Comparison of ENCODE assay signal across 10 cellular contexts in genomic region chr22:44180706-44181032, GRCh38. TPM values are rescaled to one million over a fixed set of nuclear protein-coding genes. Genes with fewer than 3 reads are reported as not detected.
A peak's percentile ranks its signal among the peaks of the same experiment; 100 is the strongest.
DNase-seq lines count a peak whose midpoint lies in the region; ATAC-seq, FAIRE-seq and TF ChIP-seq lines count a peak whose summit lies in the region.
"Had no signal": no experiment of that assay in that cellular context is flagged by ENCODE, and none has a peak within 500 bp of the region (broad histone marks: within the 10 kb centered on the region; RNA-seq: fewer than 3 reads in every experiment).

TSS of gene PARVG (plus strand) at chr22:44180925. CDS start at chr22:44183330, 2,405 bp downstream.

- peak; percentile 91 for FAIRE-seq in GM18507 (lab: Jason Lieb, UNC)

- H3K9me3 Mint-ChIP-seq in type B pancreatic cell: no peaks in the 10 kb centered on the region

- TF ChIP-seq CTCF in type B pancreatic cell (conservative IDR thresholded peaks at IDR 0.05) (no peak), foreskin fibroblast (IDR thresholded peaks at IDR 0.05; ENCODE audit: low read depth, low read length) (no peak)

- H3K27ac ChIP-seq in layer of hippocampus (ENCODE audit: low read depth, low read length): peak within 1 kb of the TSS; percentile 73
- H3K27ac ChIP-seq: KMS-11 had no signal

- H3K4me3 ChIP-seq in foreskin fibroblast (ENCODE audit: low read depth in 1 of 2, low read length in 2 of 2): no peak within 1 kb of the TSS

- no peak within 1 kb of the TSS for H3K27ac Mint-ChIP-seq in type B pancreatic cell

- H3K27me3 ChIP-seq in layer of hippocampus (ENCODE audit: control insufficient read depth, insufficient read depth, low read length): peaks cover 2% of the 10 kb centered on the region

- H3K4me3 Mint-ChIP-seq in type B pancreatic cell: peak within 1 kb of the TSS; percentile 7

- H3K36me3 Mint-ChIP-seq in type B pancreatic cell: peaks cover 3% of the 10 kb centered on the region

- H3K4me1 Mint-ChIP-seq in type B pancreatic cell (ENCODE audit: unreplicated experiment): peaks cover 12% of the 10 kb centered on the region

- peaks cover 22% of the 10 kb centered on the region for H3K27me3 Mint-ChIP-seq in type B pancreatic cell

- peak; percentile 68 for DNase-seq in GM18507 (ENCODE audit: extremely low spot score, insufficient read length, low read depth)
- DNase-seq in activated CD4-positive, alpha-beta T cell treated with anti-CD3 and anti-CD28 coated beads, Interleukin-2, amount 50 U/mL, for 1 hour: peak; percentile 48
- DNase-seq in type B pancreatic cell (ENCODE audit: extremely low spot score, unreplicated experiment): no peak
- DNase-seq in foreskin fibroblast: no peak

- ATAC-seq in HG03175 (IDR thresholded peaks at IDR 0.05; ENCODE audit: unreplicated experiment): peak; percentile 58
- ATAC-seq in HG02763 (IDR thresholded peaks at IDR 0.05; ENCODE audit: unreplicated experiment): no peak
- no peak for ATAC-seq in GM21390 (IDR thresholded peaks at IDR 0.05; ENCODE audit: unreplicated experiment)

RNA-seq across cellular contexts. Expression of gene PARVG, which starts in this region (rescaled TPM):
- 0.19 and 0.21 TPM in 2 replicates for total RNA-seq in type B pancreatic cell (ENCODE audit: low replicate concordance)
- total RNA-seq: glomerular endothelial cell had no signal

Comparison
In these comparisons a context has a peak if more than half of its experiments do, and no peak if none do; other contexts are left out.
1. DNase-seq: peak in GM18507 (single experiment) and activated CD4-positive, alpha-beta T cell treated with anti-CD3 and anti-CD28 coated beads, Interleukin-2, amount 50 U/mL, for 1 hour (single experiment); none in type B pancreatic cell (single experiment) and foreskin fibroblast (0 of 2).